19 cellular contexts compared by ENCODE assay signal in the genomic region with DNA sequence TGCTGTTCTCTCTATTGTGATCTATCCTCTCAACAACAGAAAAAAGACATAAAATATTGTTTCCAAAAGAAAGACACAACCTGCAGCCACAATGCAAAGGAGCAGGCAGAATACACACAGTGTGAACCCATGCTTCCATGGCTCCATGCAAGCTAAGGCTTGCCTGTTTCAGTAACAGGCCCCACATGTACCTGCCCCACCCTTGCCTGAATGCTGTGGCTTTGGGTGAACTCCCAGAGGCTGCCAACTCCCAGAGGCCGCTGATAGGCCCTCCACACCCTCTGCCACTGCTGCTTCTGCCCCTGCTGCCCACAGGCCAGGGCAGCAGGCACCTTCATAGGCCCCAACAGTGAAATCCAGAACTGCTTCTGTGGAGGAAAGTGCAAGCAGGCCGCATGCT. TPM values are rescaled to one million over a fixed set of nuclear protein-coding genes. Genes with fewer than 3 reads are reported as not detected.
DNase-seq lines count a peak whose midpoint lies in the region; ATAC-seq and TF ChIP-seq lines count a peak whose summit lies in the region.
"Had no signal": no experiment of that assay in that cellular context is flagged by ENCODE, and none has a peak within 500 bp of the region (broad histone marks: within the 10 kb centered on the region; RNA-seq: fewer than 3 reads in every experiment).

No MANE protein-coding gene starts in this region.

- no peak overlapping the region for H4K91ac ChIP-seq in neuronal stem cell (ENCODE audit: low read depth, low read length, poor library complexity)

- H3K4me3 ChIP-seq in mammary epithelial cell (replicated peaks in 1 of 3; ENCODE audit: insufficient read depth in 1 of 3, low read depth in 2 of 3, low read length in 3 of 3) (no peak overlapping the region), neuronal stem cell (ENCODE audit: low read length in 2 of 2) (no peak overlapping the region)
- H3K4me3 ChIP-seq: A549, Peyer's patch had no signal

- no peaks in the 10 kb centered on the region for H3K36me3 ChIP-seq in mammary epithelial cell (ENCODE audit: insufficient read depth, low read length)
- no peaks in the 10 kb centered on the region for H3K36me3 ChIP-seq in neuronal stem cell (replicated peaks in 1 of 2; ENCODE audit: control insufficient read depth in 2 of 2, insufficient read depth in 2 of 2, low read length in 2 of 2)
- H3K36me3 ChIP-seq: Peyer's patch had no signal

- H3K4me2 ChIP-seq in mammary epithelial cell (ENCODE audit: insufficient read depth, low read depth, low read length) (peak overlapping the region; percentile 25), neuronal stem cell (ENCODE audit: insufficient read depth, low read length, poor library complexity, severe bottlenecking) (no peak overlapping the region)
- H3K4me2 ChIP-seq: A549 had no signal

- peak in 66 of 76 experiments; percentile 0 to 63 (median 21) for DNase-seq in HUDEP-2 (lab: John Stamatoyannopoulos, UW; ENCODE audit: unreplicated experiment in 76 of 76)
- DNase-seq in mammary epithelial cell, result peak; percentile 82
- DNase-seq in foreskin keratinocyte, result peak; percentile 35 to 59
- no peak for DNase-seq in neuronal stem cell (ENCODE audit: low spot score)
- DNase-seq in nucleus accumbens (lab: John Stamatoyannopoulos, UW), result no peak
- DNase-seq in stimulated activated CD4-positive, alpha-beta T cell treated with anti-CD3 and anti-CD28 coated beads, Interleukin-15, amount 100 ng/mL, for 24 hours, result no peak
- no peak for DNase-seq in NCI-H1092 treated with DMSO at 0.1 percent for 48 hours (lab: John Stamatoyannopoulos, UW)
- no peak for DNase-seq in CD1c-positive myeloid dendritic cell (ENCODE audit: extremely low spot score)
- DNase-seq: CD4-positive, CD25-positive, alpha-beta regulatory T cell; IMR-90; Kasumi-1; NCI-H1417; NCI-H1930; NCI-H2171; NCI-H510A treated with DMSO at 0.1 percent for 48 hours; Peyer's patch; SHP77 treated with DMSO at 0.1 percent for 48 hours had no signal

- H3K14ac ChIP-seq in neuronal stem cell (ENCODE audit: low read length), result peak overlapping the region; percentile 8

- H4K8ac ChIP-seq in neuronal stem cell (ENCODE audit: low read depth, low read length), result no peak overlapping the region

- TF ChIP-seq CTCF in mammary epithelial cell (conservative IDR thresholded peaks at IDR 0.05 in 1 of 2, IDR thresholded peaks at IDR 0.05 in 1 of 2; ENCODE audit: extremely low read depth in 1 of 2, insufficient read depth in 1 of 2, low read depth in 1 of 2, low read length in 2 of 2) (peak in 1 of 2 donors; percentile 16), foreskin keratinocyte (conservative IDR thresholded peaks at IDR 0.05) (no peak)

- no peak overlapping the region for H2BK120ac ChIP-seq in neuronal stem cell (ENCODE audit: low read depth, low read length)

- peak; percentile 83 for ATAC-seq in foreskin keratinocyte
- ATAC-seq: A549 had no signal

- WGBS in mammary epithelial cell (ENCODE audit: low coverage, missing lambda C conversion rate), result 100% methylated on average over 1 of the region's 2 CpGs
- WGBS in neuronal stem cell (ENCODE audit: extremely low coverage in 2 of 2, insufficient read length in 2 of 2, insufficient replicate concordance in 1 of 2), 2 donors, result no CpG with 5 or more reads among the region's 2 CpGs

- BruUV-seq in mammary epithelial cell (replicated peaks; lab: Mats Ljungman, UMichigan), result no TSS peak

- no peak overlapping the region for H2BK5ac ChIP-seq in neuronal stem cell (ENCODE audit: low read length)

- no peaks in the 10 kb centered on the region for H3K27me3 ChIP-seq in mammary epithelial cell (ENCODE audit: insufficient read depth, low read length)
- no peaks in the 10 kb centered on the region for H3K27me3 ChIP-seq in foreskin keratinocyte
- no peaks in the 10 kb centered on the region for H3K27me3 ChIP-seq in neuronal stem cell (ENCODE audit: control insufficient read depth in 3 of 3, insufficient read depth in 3 of 3, low read depth in 1 of 3, low read length in 3 of 3)
- H3K27me3 ChIP-seq: Peyer's patch had no signal

- H3K4me1 ChIP-seq in mammary epithelial cell (ENCODE audit: insufficient read depth, low read length) (peaks cover 19% of the 10 kb centered on the region), foreskin keratinocyte (peaks cover 4% of the 10 kb centered on the region), neuronal stem cell (ENCODE audit: control insufficient read depth in 2 of 2, insufficient read depth in 1 of 2, low read depth in 1 of 2, low read length in 2 of 2) (no peaks in the 10 kb centered on the region)
- H3K4me1 ChIP-seq: A549, Peyer's patch had no signal

- H2AFZ ChIP-seq in mammary epithelial cell (ENCODE audit: low read depth, low read length), result peak overlapping the region; percentile 64
- H2AFZ ChIP-seq in neuronal stem cell (ENCODE audit: low read length), result peak overlapping the region; percentile 19

- no peak overlapping the region for H3K4ac ChIP-seq in neuronal stem cell (ENCODE audit: low read length)

- no peaks in the 10 kb centered on the region for H3K79me2 ChIP-seq in mammary epithelial cell (ENCODE audit: insufficient read depth, low read length)

- H3K18ac ChIP-seq in neuronal stem cell (ENCODE audit: low read length), result no peak overlapping the region

- CTCF ChIA-PET in mammary epithelial cell (lab: Charles Lee; ENCODE audit: low non-redundant PET), result no interaction called here

- in situ Hi-C loops in mammary epithelial cell (cut with MboI; ENCODE audit: low sequenced_read_pairs in 2 of 2), result no loop called here

- no peak overlapping the region for H2BK15ac ChIP-seq in neuronal stem cell (ENCODE audit: low read length)

- H4K20me1 ChIP-seq in mammary epithelial cell (ENCODE audit: insufficient read depth, low read length), result no peaks in the 10 kb centered on the region

- H2AK5ac ChIP-seq in neuronal stem cell (ENCODE audit: low read depth, low read length), result no peak overlapping the region

- no peaks in the 10 kb centered on the region for H3K79me1 ChIP-seq in neuronal stem cell (ENCODE audit: low read depth, low read length)

- H3K9ac ChIP-seq in mammary epithelial cell (ENCODE audit: insufficient read depth, low read length) (no peak overlapping the region), neuronal stem cell (ENCODE audit: low read depth, low read length, poor library complexity) (no peak overlapping the region)

- intact Hi-C loops in mammary epithelial cell (cut with micrococcal nuclease), result loop anchor here (2.0 kb wide), 1 partner anchor 68 kb away; no protein-coding TSS in a partner anchor

- H3K9me3 ChIP-seq in mammary epithelial cell (replicated peaks; ENCODE audit: insufficient read depth, low read length) (peaks cover 5% of the 10 kb centered on the region), neuronal stem cell (replicated peaks in 1 of 2; ENCODE audit: control insufficient read depth in 2 of 2, insufficient read depth in 1 of 2, low read depth in 1 of 2, low read length in 2 of 2) (no peaks in the 10 kb centered on the region)

- H3K27ac ChIP-seq in mammary epithelial cell (ENCODE audit: insufficient read depth, low read depth, low read length) (no peak overlapping the region), foreskin keratinocyte (no peak overlapping the region), neuronal stem cell (replicated peaks; ENCODE audit: low read length) (no peak overlapping the region)
- H3K27ac ChIP-seq: A549, Peyer's patch had no signal

- no peak overlapping the region for H2BK12ac ChIP-seq in neuronal stem cell (ENCODE audit: low read length)

- H3K23ac ChIP-seq in neuronal stem cell (ENCODE audit: low read depth, low read length, poor library complexity), result no peak overlapping the region

- dilution Hi-C loops in mammary epithelial cell (cut with HindIII; ENCODE audit: low sequenced_read_pairs), result no loop called here

RNA-seq across cellular contexts. Expression of a gene that starts 24.4 kb away (rescaled TPM):
- 100 to 1,000 TPM in 1 of 2 donors, 10 to 100 TPM in 1; 71.2 to 163 TPM for total RNA-seq in mammary epithelial cell
- polyA plus RNA-seq in mammary epithelial cell, result 33.7 TPM
- 80.4 TPM for polyA minus RNA-seq in mammary epithelial cell
- not detected in 2 replicates for total RNA-seq in foreskin keratinocyte
- not detected in 2 replicates for polyA plus RNA-seq in foreskin keratinocyte
- 0.03 TPM for polyA plus RNA-seq in neuronal stem cell (2013, experiment 1 of 2)
- polyA plus RNA-seq in neuronal stem cell (2013, experiment 2 of 2), result under 0.01 TPM
- total RNA-seq: G401 had no signal

Comparison
In these comparisons a context has a peak if more than half of its experiments do, and no peak if none do; other contexts are left out.
1. DNase-seq: peak in HUDEP-2 (66 of 76), mammary epithelial cell (single experiment) and foreskin keratinocyte (2 of 2); none in neuronal stem cell (single experiment), nucleus accumbens (0 of 56), stimulated activated CD4-positive, alpha-beta T cell treated with anti-CD3 and anti-CD28 coated beads, Interleukin-15, amount 100 ng/mL, for 24 hours (single experiment), NCI-H1092 treated with DMSO at 0.1 percent for 48 hours (single experiment) and CD1c-positive myeloid dendritic cell (single experiment).